In the genomic region with DNA sequence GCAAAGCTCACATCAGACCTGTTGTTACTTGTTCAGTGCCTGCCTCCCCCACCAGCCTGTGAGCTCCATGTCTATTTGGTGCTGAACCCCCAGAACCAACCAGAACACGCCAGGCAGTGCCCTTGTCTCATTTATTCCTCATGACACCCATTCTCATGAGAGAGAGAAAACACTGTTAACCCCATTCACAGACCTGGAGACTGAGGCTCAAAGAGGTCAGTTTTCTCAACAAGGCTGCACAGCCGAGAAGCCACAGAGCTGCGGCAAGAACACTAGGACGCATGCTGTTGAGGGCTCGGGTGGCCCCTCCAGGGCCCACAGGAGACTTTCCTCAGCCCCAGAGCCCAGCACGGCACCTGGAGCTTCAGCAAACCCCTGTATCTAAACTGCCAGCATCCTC, we compare ENCODE assay signal across 27 cellular contexts. TPM values are rescaled to one million over a fixed set of nuclear protein-coding genes. Genes with fewer than 3 reads are reported as not detected.
"Had no signal": no experiment of that assay in that cellular context is flagged by ENCODE, and none has a peak within 500 bp of the region (broad histone marks: within the 10 kb centered on the region; RNA-seq: fewer than 3 reads in every experiment).

No MANE protein-coding gene starts in this region.

- ATAC-seq: activated T-cell treated with anti-CD3 and anti-CD28 coated beads, Interleukin-2, amount 50 U/mL, for 4 hours; esophagus mucosa; heart left ventricle; naive thymus-derived CD4-positive, alpha-beta T cell; pancreas had no signal

- H3K27ac ChIP-seq: heart left ventricle, pancreas, prostate gland, right atrium auricular region, spleen, tibial nerve had no signal

- H3K36me3 ChIP-seq: heart left ventricle, pancreas, prostate gland, right atrium auricular region, spleen, tibial nerve had no signal

- H3K9me3 Mint-ChIP-seq: activated CD4-positive, alpha-beta memory T cell treated with anti-CD3 and anti-CD28 coated beads for 36 hours; activated CD4-positive, alpha-beta T cell treated with anti-CD3 and anti-CD28 coated beads, Interleukin-2, amount 10 ng/mL, durations not matched to agents 24 days and 14 days; activated T-cell treated with anti-CD3 and anti-CD28 coated beads, Interleukin-2, amount 50 U/mL, for 4 hours; activated T-helper 17 cell treated with anti-CD3 and anti-CD28 coated beads, Interleukin-2, amount 50 U/mL, for 72 hours; central memory CD8-positive, alpha-beta T cell; dendritic cell treated with granulocyte-macrophage colony-stimulating factor and Interleukin-4, amounts not matched to agents 40 ng/mL and 50 ng/mL, for 4 days; endodermal cell; immature natural killer cell; memory B cell; naive thymus-derived CD4-positive, alpha-beta T cell had no signal

- H3K9me3 ChIP-seq: heart left ventricle, pancreas, prostate gland, right atrium auricular region, spleen, tibial nerve had no signal

- FAIRE-seq: bronchial epithelial cell, pancreas had no signal

- H3K4me3 Mint-ChIP-seq: activated CD4-positive, alpha-beta memory T cell treated with anti-CD3 and anti-CD28 coated beads for 36 hours; activated CD4-positive, alpha-beta T cell treated with anti-CD3 and anti-CD28 coated beads, Interleukin-2, amount 10 ng/mL, durations not matched to agents 24 days and 14 days; activated T-cell treated with anti-CD3 and anti-CD28 coated beads, Interleukin-2, amount 50 U/mL, for 4 hours; central memory CD8-positive, alpha-beta T cell; dendritic cell treated with granulocyte-macrophage colony-stimulating factor and Interleukin-4, amounts not matched to agents 40 ng/mL and 50 ng/mL, for 4 days; endodermal cell; immature natural killer cell; memory B cell; naive thymus-derived CD4-positive, alpha-beta T cell had no signal

- H3K27ac Mint-ChIP-seq: activated CD4-positive, alpha-beta memory T cell treated with anti-CD3 and anti-CD28 coated beads for 36 hours; activated CD4-positive, alpha-beta T cell treated with anti-CD3 and anti-CD28 coated beads, Interleukin-2, amount 10 ng/mL, durations not matched to agents 24 days and 14 days; activated T-helper 17 cell treated with anti-CD3 and anti-CD28 coated beads, Interleukin-2, amount 50 U/mL, for 72 hours; dendritic cell treated with granulocyte-macrophage colony-stimulating factor and Interleukin-4, amounts not matched to agents 40 ng/mL and 50 ng/mL, for 4 days; endodermal cell; immature natural killer cell; memory B cell had no signal

- H3K4me1 ChIP-seq: pancreas, prostate gland, right atrium auricular region, tibial nerve had no signal

- H3K4me3 ChIP-seq: heart left ventricle, pancreas, prostate gland, right atrium auricular region, spleen, tibial nerve had no signal

- H3K27me3 ChIP-seq: heart left ventricle, pancreas, right atrium auricular region had no signal

- H3K27me3 Mint-ChIP-seq: activated CD4-positive, alpha-beta T cell treated with anti-CD3 and anti-CD28 coated beads, Interleukin-2, amount 10 ng/mL, durations not matched to agents 24 days and 14 days; memory B cell had no signal

- H3K36me3 Mint-ChIP-seq: activated CD4-positive, alpha-beta memory T cell treated with anti-CD3 and anti-CD28 coated beads for 36 hours; immature natural killer cell; memory B cell; naive thymus-derived CD4-positive, alpha-beta T cell had no signal

- DNase-seq: activated CD4-positive, alpha-beta T cell treated with anti-CD3 and anti-CD28 coated beads, Interleukin-2, amount 10 ng/mL, durations not matched to agents 24 days and 14 days; activated CD4-positive, CD25-positive, alpha-beta regulatory T cell treated with anti-CD3 and anti-CD28 coated beads, Interleukin-2, amount 50 U/mL, for 72 hours; activated CD8-positive, alpha-beta memory T cell treated with anti-CD3 and anti-CD28 coated beads, Interleukin-2, amount 50 U/mL, for 4 hours; activated gamma-delta T cell treated with Interleukin-2 at 50 U/mL for 16 hours; activated naive CD4-positive, alpha-beta T cell treated with anti-CD3 and anti-CD28 coated beads, Interleukin-2, amount 50 U/mL, for 16 hours; activated T-cell treated with anti-CD3 and anti-CD28 coated beads, Interleukin-2, amount 50 U/mL, for 4 hours; endodermal cell; foreskin fibroblast; heart left ventricle; hypothalamus; immature natural killer cell; midbrain; naive thymus-derived CD4-positive, alpha-beta T cell; nucleus accumbens; pancreas; spleen; T1000 had no signal

- H3K4me1 Mint-ChIP-seq: immature natural killer cell had no signal

RNA-seq across cellular contexts. Expression of a gene that starts 13.1 kb away (rescaled TPM):
- polyA plus RNA-seq: immature natural killer cell; naive thymus-derived CD4-positive, alpha-beta T cell had no signal
